Comparison of ENCODE assay signal across 28 cellular contexts in the genomic region with DNA sequence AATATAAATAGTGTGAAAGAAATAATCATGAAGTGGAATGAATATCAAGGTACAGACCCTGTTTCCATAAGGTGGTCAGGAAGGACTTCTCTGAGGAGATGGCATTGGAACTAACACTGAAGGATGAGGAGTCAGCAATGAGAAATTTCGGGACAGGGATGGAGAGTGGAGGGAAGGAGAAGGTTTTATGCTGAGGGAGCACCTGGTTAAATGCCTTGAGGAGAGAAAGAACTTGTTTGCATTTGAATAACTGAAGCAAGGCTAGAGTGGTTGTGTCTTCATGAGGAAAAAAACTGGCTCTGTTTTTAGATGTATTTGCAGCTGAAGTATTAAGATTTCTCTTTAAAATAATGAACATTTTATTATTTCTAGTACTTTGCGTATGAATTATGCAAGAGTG.
"Had no signal": no experiment of that assay in that cellular context is flagged by ENCODE, and none has a peak within 500 bp of the region (broad histone marks: within the 10 kb centered on the region; RNA-seq: fewer than 3 reads in every experiment).

No MANE protein-coding gene starts in this region.

- DNase-seq: nephron progenitor cell; occipital lobe; ovary; posterior cingulate gyrus; psoas muscle; right cardiac atrium; right lobe of liver; sigmoid colon; small intestine; stimulated activated CD4-positive, alpha-beta T cell treated with anti-CD3 and anti-CD28 coated beads, Interleukin-15, amount 100 ng/mL, for 24 hours; stimulated activated CD4-positive, alpha-beta T cell treated with anti-CD3 and anti-CD28 coated beads, Interleukin-2, amount 100 ng/mL, for 24 hours; stimulated activated CD4-positive, alpha-beta T cell treated with anti-CD3 and anti-CD28 coated beads, Interleukin-2, amount 100 ng/mL, for 48 hours; stimulated activated CD4-positive, alpha-beta T cell treated with anti-CD3 and anti-CD28 coated beads, Interleukin-4, amount 100 ng/mL, for 24 hours; stimulated activated naive B cell treated with anti-CD40 and anti-IgM and Interleukin-4, amounts not matched to agents 10 μg/mL and 1 μg/mL and 100 μg/mL, for 72 hours; stimulated activated naive CD4-positive, alpha-beta T cell treated with Interleukin-2 at 50 U/mL for 16 hours; stomach; trophoblast cell; upper lobe of left lung had no signal

- H3K27ac Mint-ChIP-seq: natural killer cell treated with Interleukin-12 subunit alpha and Interleukin-12 subunit beta and Interleukin-15 and Interleukin-18, amount 100 ng/mL, for 72 hours; nephron progenitor cell; neural progenitor cell; progenitor cell of endocrine pancreas; stimulated activated effector memory CD8-positive, alpha-beta T cell treated with anti-CD3 and anti-CD28 coated beads, Interleukin-12 subunit alpha, Interleukin-12 subunit beta, amount 100 ng/mL, for 72 hours; stimulated activated naive B cell treated with anti-CD40 and anti-IgM and Interleukin-4, amounts not matched to agents 10 μg/mL and 1 μg/mL and 100 μg/mL, for 72 hours; stimulated activated naive CD8-positive, alpha-beta T cell treated with anti-CD3 and anti-CD28 coated beads, Interleukin-15, Interleukin-2, amounts not matched to agents 100 ng/mL and 50 ng/mL, for 24 hours had no signal

- H3K9me3 Mint-ChIP-seq: natural killer cell treated with Interleukin-12 subunit alpha and Interleukin-12 subunit beta and Interleukin-15 and Interleukin-18, amount 100 ng/mL, for 72 hours; nephron progenitor cell; stimulated activated effector memory CD8-positive, alpha-beta T cell treated with anti-CD3 and anti-CD28 coated beads, Interleukin-12 subunit alpha, Interleukin-12 subunit beta, amount 100 ng/mL, for 72 hours; stimulated activated naive B cell treated with anti-CD40 and anti-IgM and Interleukin-4, amounts not matched to agents 10 μg/mL and 1 μg/mL and 100 μg/mL, for 72 hours; stimulated activated naive CD8-positive, alpha-beta T cell treated with anti-CD3 and anti-CD28 coated beads, Interleukin-15, Interleukin-2, amounts not matched to agents 100 ng/mL and 50 ng/mL, for 24 hours had no signal

- H3K27ac ChIP-seq: neural progenitor cell, ovary, parathyroid adenoma, psoas muscle, right lobe of liver, sigmoid colon, stomach, thoracic aorta, thyroid gland, tibial nerve, upper lobe of left lung, vagina had no signal

- H2AFZ ChIP-seq: neural progenitor cell, parathyroid adenoma had no signal

- H3K4me3 Mint-ChIP-seq: natural killer cell treated with Interleukin-12 subunit alpha and Interleukin-12 subunit beta and Interleukin-15 and Interleukin-18, amount 100 ng/mL, for 72 hours; nephron progenitor cell; neural progenitor cell; stimulated activated effector memory CD8-positive, alpha-beta T cell treated with anti-CD3 and anti-CD28 coated beads, Interleukin-12 subunit alpha, Interleukin-12 subunit beta, amount 100 ng/mL, for 72 hours; stimulated activated naive B cell treated with anti-CD40 and anti-IgM and Interleukin-4, amounts not matched to agents 10 μg/mL and 1 μg/mL and 100 μg/mL, for 72 hours; stimulated activated naive CD8-positive, alpha-beta T cell treated with anti-CD3 and anti-CD28 coated beads, Interleukin-15, Interleukin-2, amounts not matched to agents 100 ng/mL and 50 ng/mL, for 24 hours had no signal

- H3K9me3 ChIP-seq: ovary, psoas muscle, right lobe of liver, sigmoid colon, stomach, thoracic aorta, thyroid gland, tibial nerve, upper lobe of left lung, vagina had no signal

- H3K4me2 ChIP-seq: neural progenitor cell had no signal

- H3K36me3 Mint-ChIP-seq: natural killer cell treated with Interleukin-12 subunit alpha and Interleukin-12 subunit beta and Interleukin-15 and Interleukin-18, amount 100 ng/mL, for 72 hours; stimulated activated effector memory CD8-positive, alpha-beta T cell treated with anti-CD3 and anti-CD28 coated beads, Interleukin-12 subunit alpha, Interleukin-12 subunit beta, amount 100 ng/mL, for 72 hours; stimulated activated naive B cell treated with anti-CD40 and anti-IgM and Interleukin-4, amounts not matched to agents 10 μg/mL and 1 μg/mL and 100 μg/mL, for 72 hours had no signal

- ATAC-seq: natural killer cell treated with Interleukin-12 subunit alpha and Interleukin-12 subunit beta and Interleukin-15 and Interleukin-18, amount 100 ng/mL, for 72 hours; psoas muscle; right cardiac atrium; right lobe of liver; stimulated activated effector memory CD8-positive, alpha-beta T cell treated with anti-CD3 and anti-CD28 coated beads, Interleukin-12 subunit alpha, Interleukin-12 subunit beta, amount 100 ng/mL, for 72 hours; stimulated activated naive B cell treated with anti-CD40 and anti-IgM and Interleukin-4, amounts not matched to agents 10 μg/mL and 1 μg/mL and 100 μg/mL, for 72 hours had no signal

- H3K27me3 ChIP-seq: neural progenitor cell, ovary, right lobe of liver, sigmoid colon, stomach, thyroid gland, tibial nerve, upper lobe of left lung, vagina had no signal

- H3K79me2 ChIP-seq: parathyroid adenoma had no signal

- H3K27me3 Mint-ChIP-seq: progenitor cell of endocrine pancreas; stimulated activated naive B cell treated with anti-CD40 and anti-IgM and Interleukin-4, amounts not matched to agents 10 μg/mL and 1 μg/mL and 100 μg/mL, for 72 hours had no signal

- H3K9ac ChIP-seq: neural progenitor cell, parathyroid adenoma had no signal

- H3K4me1 ChIP-seq: parathyroid adenoma, psoas muscle, right lobe of liver, tibial nerve, upper lobe of left lung, vagina had no signal

- H3K36me3 ChIP-seq: neural progenitor cell, ovary, right lobe of liver, sigmoid colon, stomach, thoracic aorta, thyroid gland, tibial nerve, upper lobe of left lung, vagina had no signal

- H3K4me3 ChIP-seq: neural progenitor cell, ovary, psoas muscle, right lobe of liver, sigmoid colon, stomach, thoracic aorta, thyroid gland, tibial nerve, upper lobe of left lung, vagina had no signal

- H3K4me1 Mint-ChIP-seq: nephron progenitor cell; stimulated activated effector memory CD8-positive, alpha-beta T cell treated with anti-CD3 and anti-CD28 coated beads, Interleukin-12 subunit alpha, Interleukin-12 subunit beta, amount 100 ng/mL, for 72 hours; stimulated activated naive B cell treated with anti-CD40 and anti-IgM and Interleukin-4, amounts not matched to agents 10 μg/mL and 1 μg/mL and 100 μg/mL, for 72 hours had no signal
